ENCODE assay signal across 25 cellular contexts in genomic region chr10:125226823-125227222, GRCh38.
"Had no signal": no experiment of that assay in that cellular context is flagged by ENCODE, and none has a peak within 500 bp of the region (broad histone marks: within the 10 kb centered on the region; RNA-seq: fewer than 3 reads in every experiment).

No MANE protein-coding gene starts in this region.

- H3K27me3 Mint-ChIP-seq: activated CD4-positive, alpha-beta memory T cell treated with anti-CD3 and anti-CD28 coated beads for 36 hours; activated CD4-positive, alpha-beta T cell treated with anti-CD3 and anti-CD28 coated beads, Interleukin-2, amount 10 ng/mL, durations not matched to agents 24 days and 14 days; activated CD8-positive, alpha-beta memory T cell treated with anti-CD3 and anti-CD28 coated beads, Interleukin-2, amount 10 ng/mL, durations not matched to agents 7 days and 5 days; activated naive CD8-positive, alpha-beta T cell had no signal

- H3K36me3 ChIP-seq: brain microvascular endothelial cell had no signal

- H3K27ac Mint-ChIP-seq: activated CD4-positive, alpha-beta memory T cell treated with anti-CD3 and anti-CD28 coated beads for 36 hours; activated CD4-positive, alpha-beta T cell treated with anti-CD3 and anti-CD28 coated beads for 36 hours; activated CD4-positive, alpha-beta T cell treated with anti-CD3 and anti-CD28 coated beads, Interleukin-2, amount 10 ng/mL, durations not matched to agents 24 days and 14 days; activated CD8-positive, alpha-beta memory T cell treated with anti-CD3 and anti-CD28 coated beads, Interleukin-2, amount 10 ng/mL, durations not matched to agents 7 days and 5 days; activated CD8-positive, alpha-beta T cell treated with anti-CD3 and anti-CD28 coated beads, Interleukin-2, amount 10 ng/mL, durations not matched to agents 7 days and 5 days; activated naive CD8-positive, alpha-beta T cell; activated T-helper 17 cell treated with anti-CD3 and anti-CD28 coated beads, Interleukin-2, amount 50 U/mL, for 72 hours had no signal

- H3K4me3 Mint-ChIP-seq: activated CD4-positive, alpha-beta memory T cell treated with anti-CD3 and anti-CD28 coated beads for 36 hours; activated CD4-positive, alpha-beta T cell treated with anti-CD3 and anti-CD28 coated beads for 36 hours; activated CD4-positive, alpha-beta T cell treated with anti-CD3 and anti-CD28 coated beads, Interleukin-2, amount 10 ng/mL, durations not matched to agents 24 days and 14 days; activated CD8-positive, alpha-beta memory T cell treated with anti-CD3 and anti-CD28 coated beads, Interleukin-2, amount 10 ng/mL, durations not matched to agents 7 days and 5 days; activated CD8-positive, alpha-beta T cell treated with anti-CD3 and anti-CD28 coated beads, Interleukin-2, amount 10 ng/mL, durations not matched to agents 7 days and 5 days; activated naive CD8-positive, alpha-beta T cell; activated T-helper 17 cell treated with anti-CD3 and anti-CD28 coated beads, Interleukin-2, amount 50 U/mL, for 72 hours had no signal

- ATAC-seq: activated CD4-positive, alpha-beta T cell treated with anti-CD3 and anti-CD28 coated beads for 36 hours; activated CD8-positive, alpha-beta memory T cell treated with anti-CD3 and anti-CD28 coated beads, Interleukin-2, amount 10 ng/mL, durations not matched to agents 7 days and 5 days; activated CD8-positive, alpha-beta T cell treated with anti-CD3 and anti-CD28 coated beads, Interleukin-2, amount 10 ng/mL, durations not matched to agents 7 days and 5 days; activated T-helper 17 cell treated with anti-CD3 and anti-CD28 coated beads, Interleukin-2, amount 50 U/mL, for 72 hours; esophagus mucosa had no signal

- H3K4me1 Mint-ChIP-seq: activated CD4-positive, alpha-beta T cell treated with anti-CD3 and anti-CD28 coated beads for 36 hours; activated CD4-positive, alpha-beta T cell treated with anti-CD3 and anti-CD28 coated beads, Interleukin-2, amount 10 ng/mL, durations not matched to agents 24 days and 14 days; activated CD8-positive, alpha-beta memory T cell treated with anti-CD3 and anti-CD28 coated beads, Interleukin-2, amount 10 ng/mL, durations not matched to agents 7 days and 5 days; activated T-helper 17 cell treated with anti-CD3 and anti-CD28 coated beads, Interleukin-2, amount 50 U/mL, for 72 hours; central memory CD8-positive, alpha-beta T cell had no signal

- DNase-seq: activated CD4-positive, alpha-beta memory T cell treated with anti-CD3 and anti-CD28 coated beads for 36 hours; activated CD4-positive, alpha-beta T cell treated with anti-CD3 and anti-CD28 coated beads for 36 hours; activated CD4-positive, alpha-beta T cell treated with anti-CD3 and anti-CD28 coated beads, Interleukin-2, amount 10 ng/mL, durations not matched to agents 24 days and 14 days; activated CD4-positive, CD25-positive, alpha-beta regulatory T cell; activated CD4-positive, CD25-positive, alpha-beta regulatory T cell treated with anti-CD3 and anti-CD28 coated beads, Interleukin-2, amount 50 U/mL, for 72 hours; activated CD8-positive, alpha-beta memory T cell treated with anti-CD3 and anti-CD28 coated beads, Interleukin-2, amount 10 ng/mL, durations not matched to agents 7 days and 5 days; activated CD8-positive, alpha-beta memory T cell treated with anti-CD3 and anti-CD28 coated beads, Interleukin-2, amount 50 U/mL, for 4 hours; activated CD8-positive, alpha-beta T cell treated with anti-CD3 and anti-CD28 coated beads, Interleukin-2, amount 10 ng/mL, durations not matched to agents 7 days and 5 days; activated effector memory CD4-positive, alpha-beta T cell treated with Interleukin-2 at 50 U/mL for 16 hours; activated gamma-delta T cell treated with Interleukin-2 at 50 U/mL for 16 hours; activated naive CD4-positive, alpha-beta T cell treated with anti-CD3 and anti-CD28 coated beads, Interleukin-2, amount 50 U/mL, for 16 hours; activated naive CD4-positive, alpha-beta T cell treated with Interleukin-2 at 50 U/mL for 16 hours; activated T-cell treated with anti-CD3 and anti-CD28 coated beads, Interleukin-2, amount 50 U/mL, for 1 hour; amniotic stem cell; anterior cingulate cortex; brain microvascular endothelial cell; cortex of kidney; effector CD8-positive, alpha-beta T cell; foreskin fibroblast; T-helper 1 cell; T-helper 2 cell had no signal

- H3K27me3 ChIP-seq: brain microvascular endothelial cell had no signal

- H3K9me3 Mint-ChIP-seq: activated T-helper 17 cell treated with anti-CD3 and anti-CD28 coated beads, Interleukin-2, amount 50 U/mL, for 72 hours; central memory CD8-positive, alpha-beta T cell had no signal

- H3K27ac ChIP-seq: brain microvascular endothelial cell had no signal
